In the genomic region with DNA sequence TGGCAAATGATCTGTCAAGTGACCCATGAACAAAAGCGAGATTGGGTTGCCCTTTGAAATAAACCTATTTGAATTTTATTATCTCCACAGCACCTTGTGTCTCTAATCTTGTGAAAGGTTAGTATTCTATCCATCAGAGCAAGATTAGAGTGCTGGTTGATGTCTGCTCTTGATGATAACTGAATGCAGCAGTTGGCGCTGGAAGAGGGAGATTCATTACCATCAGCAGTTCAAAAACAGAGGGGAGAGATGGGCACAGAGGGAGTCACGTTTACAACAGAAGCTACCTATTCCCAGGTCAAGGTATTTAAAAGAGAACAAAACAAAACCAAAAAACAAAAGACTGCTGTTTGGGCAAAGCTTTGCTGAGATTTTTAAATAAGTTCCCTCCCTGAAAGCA, we compare ENCODE assay signal across 26 cellular contexts.
"Had no signal": no experiment of that assay in that cellular context is flagged by ENCODE, and none has a peak within 500 bp of the region (broad histone marks: within the 10 kb centered on the region; RNA-seq: fewer than 3 reads in every experiment).

No MANE protein-coding gene starts in this region.

- H3K27me3 Mint-ChIP-seq: dendritic cell treated with granulocyte-macrophage colony-stimulating factor and Interleukin-4, amounts not matched to agents 40 ng/mL and 50 ng/mL, for 4 days had no signal

- H3K36me3 ChIP-seq: gastrocnemius medialis, left lung, ovary, sigmoid colon, stomach, thyroid gland, vagina had no signal

- H3K4me3 Mint-ChIP-seq: dendritic cell treated with granulocyte-macrophage colony-stimulating factor and Interleukin-4, amounts not matched to agents 40 ng/mL and 50 ng/mL, for 4 days; endodermal cell; naive thymus-derived CD8-positive, alpha-beta T cell; stimulated activated effector memory CD8-positive, alpha-beta T cell treated with anti-CD3 and anti-CD28 coated beads, Interleukin-12 subunit alpha, Interleukin-12 subunit beta, amount 100 ng/mL, for 72 hours had no signal

- H3K27me3 ChIP-seq: gastrocnemius medialis, left lung, ovary, sigmoid colon, stomach, thyroid gland, vagina had no signal

- H3K4me3 ChIP-seq: gastrocnemius medialis, left lung, ovary, psoas muscle, sigmoid colon, stomach, thyroid gland, vagina had no signal

- H3K27ac ChIP-seq: epithelial cell of prostate, gastrocnemius medialis, left lung, ovary, psoas muscle, sigmoid colon, stomach, thyroid gland, vagina had no signal

- H3K9me3 Mint-ChIP-seq: dendritic cell treated with granulocyte-macrophage colony-stimulating factor and Interleukin-4, amounts not matched to agents 40 ng/mL and 50 ng/mL, for 4 days; endodermal cell; stimulated activated effector memory CD8-positive, alpha-beta T cell treated with anti-CD3 and anti-CD28 coated beads, Interleukin-12 subunit alpha, Interleukin-12 subunit beta, amount 100 ng/mL, for 72 hours had no signal

- H3K27ac Mint-ChIP-seq: dendritic cell treated with granulocyte-macrophage colony-stimulating factor and Interleukin-4, amounts not matched to agents 40 ng/mL and 50 ng/mL, for 4 days; endodermal cell; naive thymus-derived CD8-positive, alpha-beta T cell; stimulated activated effector memory CD8-positive, alpha-beta T cell treated with anti-CD3 and anti-CD28 coated beads, Interleukin-12 subunit alpha, Interleukin-12 subunit beta, amount 100 ng/mL, for 72 hours had no signal

- DNase-seq: effector CD8-positive, alpha-beta T cell; endodermal cell; foreskin fibroblast; gastrocnemius medialis; head of caudate nucleus; kidney; left lung; mammary epithelial cell; naive thymus-derived CD8-positive, alpha-beta T cell; occipital lobe; ovary; posterior cingulate gyrus; psoas muscle; right cardiac atrium; sigmoid colon; stimulated activated CD4-positive, alpha-beta T cell treated with anti-CD3 and anti-CD28 coated beads, Interleukin-2, amount 100 ng/mL, for 24 hours; stimulated activated CD4-positive, alpha-beta T cell treated with anti-CD3 and anti-CD28 coated beads, Interleukin-4, amount 100 ng/mL, for 24 hours; stimulated activated naive CD4-positive, alpha-beta T cell treated with Interleukin-2 at 50 U/mL for 16 hours; stomach; thyroid gland; trophoblast cell had no signal

- H3K4me1 ChIP-seq: gastrocnemius medialis, left lung, psoas muscle, sigmoid colon, stomach, thyroid gland, vagina had no signal

- H3K36me3 Mint-ChIP-seq: naive thymus-derived CD8-positive, alpha-beta T cell; stimulated activated effector memory CD8-positive, alpha-beta T cell treated with anti-CD3 and anti-CD28 coated beads, Interleukin-12 subunit alpha, Interleukin-12 subunit beta, amount 100 ng/mL, for 72 hours had no signal

- H3K4me1 Mint-ChIP-seq: naive thymus-derived CD8-positive, alpha-beta T cell; stimulated activated effector memory CD8-positive, alpha-beta T cell treated with anti-CD3 and anti-CD28 coated beads, Interleukin-12 subunit alpha, Interleukin-12 subunit beta, amount 100 ng/mL, for 72 hours had no signal

- ATAC-seq: esophagus mucosa; gastrocnemius medialis; left lung; naive thymus-derived CD8-positive, alpha-beta T cell; psoas muscle; right cardiac atrium; stimulated activated effector memory CD8-positive, alpha-beta T cell treated with anti-CD3 and anti-CD28 coated beads, Interleukin-12 subunit alpha, Interleukin-12 subunit beta, amount 100 ng/mL, for 72 hours had no signal
